In the genomic region with DNA sequence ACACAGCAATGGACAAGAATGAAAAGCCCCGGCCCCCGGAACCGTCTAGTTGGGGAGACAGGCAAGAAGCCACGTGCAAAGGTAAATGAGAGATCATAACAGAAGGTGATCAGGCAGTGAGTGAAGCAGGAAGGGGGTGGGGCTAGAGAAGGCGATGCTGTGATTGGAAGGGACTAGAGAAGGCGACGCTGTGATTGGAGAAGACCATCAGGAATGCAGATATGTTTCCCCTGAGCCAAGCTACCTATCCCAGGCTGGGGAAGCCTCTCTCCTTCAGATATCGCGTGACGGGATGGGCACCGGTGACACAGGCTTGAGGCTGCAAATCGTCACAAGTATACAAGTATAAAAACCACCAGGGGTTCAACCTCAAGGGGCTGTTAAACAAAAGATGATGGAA, we compare ENCODE assay signal across 9 cellular contexts. TPM values are rescaled to one million over a fixed set of nuclear protein-coding genes. Genes with fewer than 3 reads are reported as not detected.
A peak's percentile ranks its signal among the peaks of the same experiment; 100 is the strongest.
DNase-seq lines count a peak whose midpoint lies in the region; ATAC-seq, FAIRE-seq and TF ChIP-seq lines count a peak whose summit lies in the region.
"Had no signal": no experiment of that assay in that cellular context is flagged by ENCODE, and none has a peak within 500 bp of the region (broad histone marks: within the 10 kb centered on the region; RNA-seq: fewer than 3 reads in every experiment).

No MANE protein-coding gene starts in this region.

- H3K27ac Mint-ChIP-seq in HFFc6, result no peak overlapping the region

- peaks cover 0 to 10% of the 10 kb centered on the region in 2 experiments; a peak in 3 of 4 replicates for H3K4me1 ChIP-seq in HCT116 (ENCODE audit: control insufficient read depth in 1 of 2, insufficient read depth in 2 of 2, low read length in 2 of 2)
- peaks cover 24% of the 10 kb centered on the region for H3K4me1 ChIP-seq in OCI-LY7 (ENCODE audit: insufficient read depth, low read length, poor library complexity, severe bottlenecking)
- H3K4me1 ChIP-seq in psoas muscle, result peaks cover 17% of the 10 kb centered on the region

- WGBS in psoas muscle, 3 donors, result 55 to 71% (median 56%) methylated on average over 12 of the region's 12 CpGs

- ATAC-seq in HCT116 (peak; percentile 96), psoas muscle (peak in 3 of 4 donors; percentile 35 to 56 (median 50)), HG02642 (IDR thresholded peaks at IDR 0.05; ENCODE audit: poor library complexity, unreplicated experiment) (no peak)

- RAD21 ChIA-PET in HCT116 (lab: Charles Lee; ENCODE audit: low non-redundant PET in 1 of 2, low total read pairs in 2 of 2, uncharacterized antibody in 2 of 2, unreplicated experiment in 2 of 2), result no interaction called here

- H3K9me3 Mint-ChIP-seq in HFFc6, result no peaks in the 10 kb centered on the region

- H3K4me2 ChIP-seq in HCT116 (ENCODE audit: low read length), result peak overlapping the region; percentile 41
- peak overlapping the region; percentile 57 for H3K4me2 ChIP-seq in OCI-LY7 (ENCODE audit: low read length)

- TF ChIP-seq RAD21 in HCT116 (IDR thresholded peaks at IDR 0.05; ENCODE audit: low read depth), result no peak

- POLR2A ChIA-PET in HCT116 (lab: Charles Lee), result no interaction called here
- POLR2A ChIA-PET in OCI-LY7 (lab: Charles Lee), result no interaction called here

- peak; percentile 99 for FAIRE-seq in bronchial epithelial cell (lab: Jason Lieb, UNC)
- FAIRE-seq: TTC549 had no signal

- H3K9me3 ChIP-seq in HCT116 (ENCODE audit: control insufficient read depth in 1 of 2, insufficient read depth in 1 of 2, low read depth in 1 of 2, low read length in 2 of 2) (no peaks in the 10 kb centered on the region), OCI-LY7 (ENCODE audit: low read length) (no peaks in the 10 kb centered on the region), psoas muscle (no peaks in the 10 kb centered on the region)

- H3K27me3 Mint-ChIP-seq in HFFc6 (ENCODE audit: insufficient read depth), result peaks cover 3% of the 10 kb centered on the region; the same call in 1 of the 2 replicates

- H3K4me3 Mint-ChIP-seq in HFFc6, result no peak overlapping the region

- H2AFZ ChIP-seq in HCT116 (ENCODE audit: low read depth, low read length, poor library complexity, severe bottlenecking) (no peak overlapping the region), OCI-LY7 (ENCODE audit: low read length) (peak overlapping the region; percentile 49; the same call in 1 of the 2 replicates)

- CTCF ChIA-PET in HCT116 (lab: Charles Lee) (no interaction called here), OCI-LY7 (lab: Charles Lee; ENCODE audit: unreplicated experiment) (no interaction called here)

- peaks cover 6% of the 10 kb centered on the region; the same call in 1 of the 2 replicates for H3K4me1 Mint-ChIP-seq in HFFc6 (ENCODE audit: low read depth)

- no peak overlapping the region for H3K4me3 ChIP-seq in HCT116 (replicated peaks in 1 of 2; ENCODE audit: low read depth in 1 of 2, low read length in 2 of 2)
- H3K4me3 ChIP-seq in OCI-LY7 (ENCODE audit: low read depth, low read length, poor library complexity, severe bottlenecking), result no peak overlapping the region
- H3K4me3 ChIP-seq in bronchial epithelial cell (ENCODE audit: low read depth, low read length), result no peak overlapping the region
- no peak overlapping the region for H3K4me3 ChIP-seq in psoas muscle

- intact Hi-C loops in HCT116 (cut with micrococcal nuclease), result no loop called here
- intact Hi-C loops in OCI-LY7 (cut with micrococcal nuclease; ENCODE audit: unreplicated experiment), result no loop called here
- intact Hi-C loops in psoas muscle (cut with DNase I), result no loop called here

- no peaks in the 10 kb centered on the region for H3K79me2 ChIP-seq in HCT116 (ENCODE audit: insufficient read depth, low read length)
- H3K79me2 ChIP-seq in OCI-LY7 (ENCODE audit: insufficient read depth, low read depth, low read length), result no peaks in the 10 kb centered on the region

- H4K20me1 ChIP-seq in HCT116 (ENCODE audit: insufficient read depth) (no peaks in the 10 kb centered on the region), OCI-LY7 (ENCODE audit: insufficient read depth, low read length) (no peaks in the 10 kb centered on the region)

- DNase-seq in HCT116 (ENCODE audit: low read depth, low spot score) (peak; percentile 65), OCI-LY7 (ENCODE audit: low spot score) (peak; percentile 84), bronchial epithelial cell (ENCODE audit: low read depth) (peak; percentile 93), psoas muscle (no peak), NCI-H446 (lab: John Stamatoyannopoulos, UW) (no peak), foreskin melanocyte (no peak), HFFc6 (no peak)

- no peaks in the 10 kb centered on the region for H3K9me2 ChIP-seq in HCT116 (ENCODE audit: insufficient read depth)
- H3K9me2 ChIP-seq in OCI-LY7 (ENCODE audit: insufficient read depth, low read length), result no peaks in the 10 kb centered on the region

- H3K27ac ChIP-seq in HCT116 (ENCODE audit: low read depth, low read length) (no peak overlapping the region), OCI-LY7 (ENCODE audit: low read depth, low read length, poor library complexity, severe bottlenecking) (peak overlapping the region; percentile 21), psoas muscle (no peak overlapping the region)

- H3K9ac ChIP-seq in HCT116 (ENCODE audit: low read length), result peak overlapping the region; percentile 31; the same call in 1 of the 2 replicates

- TF ChIP-seq POLR2A in HCT116 (IDR thresholded peaks at IDR 0.05; ENCODE audit: borderline replicate concordance, extremely low read depth, insufficient read depth, insufficient read length), result no peak

- BruUV-seq in HCT116 (replicated peaks; lab: Mats Ljungman, UMichigan) (no TSS peak), OCI-LY7 (replicated peaks; lab: Mats Ljungman, UMichigan) (no TSS peak)

- H3K36me3 Mint-ChIP-seq in HFFc6 (ENCODE audit: low read depth), result peaks cover 11% of the 10 kb centered on the region

- no peaks in the 10 kb centered on the region for H3K27me3 ChIP-seq in HCT116 (ENCODE audit: insufficient read depth, low read length)
- no peaks in the 10 kb centered on the region for H3K27me3 ChIP-seq in bronchial epithelial cell (ENCODE audit: control insufficient read depth, insufficient read depth, low read length)
- no peaks in the 10 kb centered on the region for H3K27me3 ChIP-seq in psoas muscle (ENCODE audit: insufficient read depth in 3 of 3, low read length in 2 of 3)

- H3K36me3 ChIP-seq in HCT116 (ENCODE audit: control insufficient read depth in 1 of 2, insufficient read depth in 2 of 2, low read length in 2 of 2) (no peaks in the 10 kb centered on the region), OCI-LY7 (ENCODE audit: insufficient read depth, low read length) (peaks cover 38% of the 10 kb centered on the region), bronchial epithelial cell (ENCODE audit: control insufficient read depth, insufficient read depth, low read length) (peaks cover 2% of the 10 kb centered on the region), psoas muscle (ENCODE audit: insufficient read depth in 1 of 2, low read depth in 1 of 2) (peaks cover 0 to 28% of the 10 kb centered on the region in 2 donors)

- TF ChIP-seq CTCF in HCT116 (IDR thresholded peaks at IDR 0.05 in 2 of 3, conservative IDR thresholded peaks at IDR 0.05 in 1 of 3; ENCODE audit: borderline replicate concordance in 1 of 3, insufficient read depth in 1 of 3, low read depth in 2 of 3, low read length in 2 of 3) (no peak), OCI-LY7 (conservative IDR thresholded peaks at IDR 0.05; ENCODE audit: low read length) (no peak), bronchial epithelial cell (IDR thresholded peaks at IDR 0.05; ENCODE audit: insufficient read depth, low read length, severe bottlenecking) (no peak), psoas muscle (IDR thresholded peaks at IDR 0.05) (no peak), HFFc6 (IDR thresholded peaks at IDR 0.05) (no peak)

RNA-seq across cellular contexts. Expression of a gene that starts 21.8 kb away (rescaled TPM):
- 46.2 TPM for total RNA-seq in HCT116 (2021; ENCODE audit: unreplicated experiment)
- polyA plus RNA-seq in HCT116 (2012), result 54.9 and 57.5 TPM in 2 replicates
- 61.0 and 71.3 TPM in 2 replicates for total RNA-seq in OCI-LY7 (2014; rRNA removed; shearing (Covaris generic))
- 86.2 and 97.3 TPM in 2 replicates for total RNA-seq in OCI-LY7 (2022)
- 6.3 and 8.2 TPM in 2 replicates for total RNA-seq in bronchial epithelial cell
- 10 to 100 TPM in 3 of 4 donors, 1 to 10 TPM in 1; 9.2 to 25.3 (median 16.0) TPM for total RNA-seq in psoas muscle
- polyA plus RNA-seq in psoas muscle, result 10 to 100 TPM; 13.8 to 24.5 (median 16.6) TPM
- total RNA-seq in HFFc6 (2021; fragmentation: NEBNext Ultra II Directional; extraction: Animal tissue kit (Norgen Biotek cat#: 25700)), result 10 to 100 TPM; 19.9 to 29.0 (median 26.5) TPM

RNA-seq across cellular contexts. Expression of a gene that starts 32.0 kb away (rescaled TPM):
- total RNA-seq in HCT116 (2021; ENCODE audit: unreplicated experiment) (16.3 TPM), OCI-LY7 (2022) (13.8 and 17.4 TPM in 2 replicates), bronchial epithelial cell (0.79 and 2.2 TPM in 2 replicates), psoas muscle (10 to 100 TPM in 1 of 4 donors, 1 to 10 TPM in 3; 5.9 to 10.1 (median 7.8) TPM)
- 10.5 and 15.3 TPM in 2 replicates for polyA plus RNA-seq in HCT116 (2012)
- total RNA-seq in OCI-LY7 (2014; rRNA removed; shearing (Covaris generic)), result 3.5 and 4.4 TPM in 2 replicates
- 1 to 10 TPM; 2.9 to 6.4 (median 5.1) TPM for polyA plus RNA-seq in psoas muscle
- 10 to 100 TPM; 11.6 to 13.0 (median 12.2) TPM for total RNA-seq in HFFc6 (2021; fragmentation: NEBNext Ultra II Directional; extraction: Animal tissue kit (Norgen Biotek cat#: 25700))

RNA-seq across cellular contexts. Expression of a gene that starts 35.9 kb away (rescaled TPM):
- total RNA-seq in HCT116 (2021; ENCODE audit: unreplicated experiment) (0.71 TPM), OCI-LY7 (2022) (0.20 TPM in 1 of 2 replicates, not detected in the other), bronchial epithelial cell (0.38 TPM in 1 of 2 replicates, not detected in the other), psoas muscle (1 to 10 TPM in 1 of 4 donors, under 1 TPM in 3; 0.18 to 1.3 (median 0.39) TPM)
- polyA plus RNA-seq in HCT116 (2012), result 0.61 and 0.98 TPM in 2 replicates
- 0.16 TPM in 1 of 2 replicates, not detected in the other for total RNA-seq in OCI-LY7 (2014; rRNA removed; shearing (Covaris generic))
- polyA plus RNA-seq in psoas muscle, result 1 to 10 TPM in 1 of 3 donors, under 1 TPM in 2; 0.07 to 1.3 (median 0.25) TPM
- 10 to 100 TPM; 10.1 to 13.7 (median 12.2) TPM for total RNA-seq in HFFc6 (2021; fragmentation: NEBNext Ultra II Directional; extraction: Animal tissue kit (Norgen Biotek cat#: 25700))

RNA-seq across cellular contexts. Expression of a gene that starts 53.9 kb away (rescaled TPM):
- total RNA-seq in HCT116 (2021; ENCODE audit: unreplicated experiment) (not detected), OCI-LY7 (2022) (not detected in 2 replicates), bronchial epithelial cell (not detected in 2 replicates), psoas muscle (not detected)
- polyA plus RNA-seq in HCT116 (2012), result not detected in 2 replicates
- total RNA-seq in OCI-LY7 (2014; rRNA removed; shearing (Covaris generic)), result not detected in 2 replicates
- polyA plus RNA-seq in psoas muscle, result not detected
- total RNA-seq in HFFc6 (2021; fragmentation: NEBNext Ultra II Directional; extraction: Animal tissue kit (Norgen Biotek cat#: 25700)), result not detected

RNA-seq across cellular contexts. Expression of a gene that starts 57.5 kb away (rescaled TPM):
- total RNA-seq in HCT116 (2021; ENCODE audit: unreplicated experiment) (18.3 TPM), OCI-LY7 (2022) (6.0 and 9.0 TPM in 2 replicates), bronchial epithelial cell (0.26 TPM in 2 replicates), psoas muscle (1 to 10 TPM; 2.3 to 3.7 (median 2.9) TPM)
- 13.6 and 17.7 TPM in 2 replicates for polyA plus RNA-seq in HCT116 (2012)
- total RNA-seq in OCI-LY7 (2014; rRNA removed; shearing (Covaris generic)), result 5.2 and 6.7 TPM in 2 replicates
- polyA plus RNA-seq in psoas muscle, result 1 to 10 TPM; 1.5 to 3.2 (median 2.5) TPM
- total RNA-seq in HFFc6 (2021; fragmentation: NEBNext Ultra II Directional; extraction: Animal tissue kit (Norgen Biotek cat#: 25700)), result 1 to 10 TPM; 4.7 to 6.1 (median 5.1) TPM

Comparison
In these comparisons a context has a peak if more than half of its experiments do, and no peak if none do; other contexts are left out.
1. DNase-seq: peak in HCT116 (single experiment), OCI-LY7 (single experiment) and bronchial epithelial cell (single experiment); none in psoas muscle (0 of 2), NCI-H446 (0 of 2), foreskin melanocyte (single experiment) and HFFc6 (single experiment).